In the genomic region with DNA sequence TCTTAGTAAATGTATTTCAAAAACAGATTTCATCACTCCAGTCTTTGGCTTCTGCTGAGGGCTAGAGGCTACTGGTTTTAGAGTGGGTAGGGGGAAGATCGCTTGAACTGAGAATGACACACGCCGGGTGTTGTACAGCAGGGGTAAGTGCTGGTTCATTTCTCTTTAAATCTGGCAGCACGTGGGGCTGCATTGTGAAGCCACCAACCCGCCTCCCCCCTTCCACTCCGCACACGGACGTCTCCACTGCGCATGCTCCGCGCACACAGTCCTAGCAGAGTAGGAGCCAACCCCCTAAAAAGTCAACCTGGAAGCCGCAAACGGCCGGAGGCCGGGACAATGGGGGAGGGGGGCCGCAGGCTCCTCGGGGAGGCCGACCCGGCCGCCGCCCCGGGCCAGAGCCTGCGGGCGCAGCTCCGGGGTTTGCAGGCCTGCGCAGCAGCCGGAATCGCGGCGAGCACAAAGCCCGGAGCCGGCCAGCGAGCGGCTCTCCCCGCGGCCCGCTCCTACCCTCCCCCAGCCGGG, we compare ENCODE assay signal across 8 cellular contexts. TPM values are rescaled to one million over a fixed set of nuclear protein-coding genes. Genes with fewer than 3 reads are reported as not detected.
A peak's percentile ranks its signal among the peaks of the same experiment; 100 is the strongest.
DNase-seq lines count a peak whose midpoint lies in the region; ATAC-seq, FAIRE-seq and TF ChIP-seq lines count a peak whose summit lies in the region.

No MANE protein-coding gene starts in this region.

- intact Hi-C loops in HCT116 (cut with micrococcal nuclease): loop anchor here (5.0 kb wide), 1 partner anchor 223 kb away; the partner anchor contains the start of genes CYB5D2 and ZZEF1
- intact Hi-C loops in activated naive CD4-positive, alpha-beta T cell treated with anti-CD3 and anti-CD28 coated beads for 36 hours (cut with micrococcal nuclease): loop anchor here (1.0 to 10.0 kb wide), 5 partner anchors 48 to 1122 kb away; partner anchors contain the start of genes ARRB2, ATP2A3, DERL2 and GGT6

- RAD21 ChIA-PET in HCT116 (lab: Charles Lee; ENCODE audit: low non-redundant PET in 1 of 2, low total read pairs in 2 of 2, uncharacterized antibody in 2 of 2, unreplicated experiment in 2 of 2): interaction anchor here in 1 of 2 experiments (0.5 kb wide), 1 partner anchor 48 kb away, joined by 3 read pairs; no protein-coding TSS in a partner anchor

- H2AFZ ChIP-seq in HCT116 (ENCODE audit: low read depth, low read length, poor library complexity, severe bottlenecking) (no peak overlapping the region), neuron (ENCODE audit: low read depth, low read length) (peak overlapping the region; percentile 63)

- peaks cover 5% of the 10 kb centered on the region for H3K36me3 Mint-ChIP-seq in activated naive CD4-positive, alpha-beta T cell treated with anti-CD3 and anti-CD28 coated beads for 36 hours (ENCODE audit: low read depth)

- TF ChIP-seq CTCF in HCT116 (IDR thresholded peaks at IDR 0.05 in 2 of 3, conservative IDR thresholded peaks at IDR 0.05 in 1 of 3; ENCODE audit: borderline replicate concordance in 1 of 3, insufficient read depth in 1 of 3, low read depth in 2 of 3, low read length in 2 of 3): no peak

- no peak for FAIRE-seq in frontal cortex (lab: Jason Lieb, UNC)

- BruUV-seq in HCT116 (replicated peaks; lab: Mats Ljungman, UMichigan): no TSS peak

- peak; percentile 76 for ATAC-seq in HCT116

- H3K4me1 ChIP-seq in ES-I3 (ENCODE audit: insufficient read depth, low read length) (0 out of 2 replicates have a peak, but pooled peaks cover 6% of the 10 kb centered on the region), HCT116 (ENCODE audit: control insufficient read depth in 1 of 2, insufficient read depth in 2 of 2, low read length in 2 of 2) (peaks cover 11 to 15% of the 10 kb centered on the region in 2 experiments; a peak in 3 of 4 replicates), SJSA1 (replicated peaks) (peaks cover 4% of the 10 kb centered on the region; the same call in 1 of the 2 replicates), neuron (ENCODE audit: insufficient read depth, low read length) (peaks cover 6% of the 10 kb centered on the region), stomach smooth muscle (ENCODE audit: control insufficient read depth, insufficient read depth, low read length) (peaks cover 20% of the 10 kb centered on the region)

- no peaks in the 10 kb centered on the region for H3K9me2 ChIP-seq in HCT116 (ENCODE audit: insufficient read depth)

- H4K20me1 ChIP-seq in HCT116 (ENCODE audit: insufficient read depth): peaks cover 10% of the 10 kb centered on the region; the same call in 1 of the 2 replicates

- peak overlapping the region; percentile 90 for H3K4me3 Mint-ChIP-seq in activated naive CD4-positive, alpha-beta T cell treated with anti-CD3 and anti-CD28 coated beads for 36 hours

- no peaks in the 10 kb centered on the region for H3K36me3 ChIP-seq in ES-I3 (ENCODE audit: insufficient read depth, low read length)
- 0 out of 4 replicates have a peak, but pooled peaks cover 0 to 5% of the 10 kb centered on the region in 2 experiments for H3K36me3 ChIP-seq in HCT116 (ENCODE audit: control insufficient read depth in 1 of 2, insufficient read depth in 2 of 2, low read length in 2 of 2)
- peaks cover 24% of the 10 kb centered on the region for H3K36me3 ChIP-seq in SJSA1
- H3K36me3 ChIP-seq in neuron (ENCODE audit: insufficient read depth, low read length): peaks cover 3% of the 10 kb centered on the region
- no peaks in the 10 kb centered on the region for H3K36me3 ChIP-seq in stomach smooth muscle (ENCODE audit: control insufficient read depth in 2 of 2, insufficient read depth in 2 of 2, low read length in 2 of 2)

- H3K4me1 Mint-ChIP-seq in activated naive CD4-positive, alpha-beta T cell treated with anti-CD3 and anti-CD28 coated beads for 36 hours (ENCODE audit: low read depth): peaks cover 38% of the 10 kb centered on the region

- peak overlapping the region; percentile 82 for H3K4me2 ChIP-seq in HCT116 (ENCODE audit: low read length)

- H3K27ac Mint-ChIP-seq in activated naive CD4-positive, alpha-beta T cell treated with anti-CD3 and anti-CD28 coated beads for 36 hours: peak overlapping the region; percentile 89

- H3K27me3 ChIP-seq in HCT116 (ENCODE audit: insufficient read depth, low read length) (no peaks in the 10 kb centered on the region), SJSA1 (replicated peaks) (no peaks in the 10 kb centered on the region), neuron (ENCODE audit: insufficient read depth, low read length) (no peaks in the 10 kb centered on the region), stomach smooth muscle (ENCODE audit: control insufficient read depth in 1 of 2, insufficient read depth in 2 of 2, low read length in 2 of 2) (no peaks in the 10 kb centered on the region)

- H3K9ac ChIP-seq in ES-I3 (ENCODE audit: low read depth, low read length): peak overlapping the region; percentile 97
- peak overlapping the region; percentile 96 for H3K9ac ChIP-seq in HCT116 (ENCODE audit: low read length)
- peak overlapping the region; percentile 79 to 89 for H3K9ac ChIP-seq in stomach smooth muscle (ENCODE audit: low read length in 2 of 2)

- POLR2A ChIA-PET in HCT116 (lab: Charles Lee): no interaction called here

- H3K9me3 ChIP-seq in ES-I3 (ENCODE audit: control insufficient read depth, insufficient read depth, low read length): no peaks in the 10 kb centered on the region
- no peaks in the 10 kb centered on the region for H3K9me3 ChIP-seq in HCT116 (ENCODE audit: control insufficient read depth in 1 of 2, insufficient read depth in 1 of 2, low read depth in 1 of 2, low read length in 2 of 2)
- no peaks in the 10 kb centered on the region for H3K9me3 ChIP-seq in SJSA1 (replicated peaks)
- no peaks in the 10 kb centered on the region for H3K9me3 ChIP-seq in neuron (ENCODE audit: low read length)
- no peaks in the 10 kb centered on the region for H3K9me3 ChIP-seq in stomach smooth muscle (ENCODE audit: control insufficient read depth in 2 of 2, low read length in 2 of 2)

- H3K79me2 ChIP-seq in HCT116 (ENCODE audit: insufficient read depth, low read length): peaks cover 63% of the 10 kb centered on the region

- CTCF ChIA-PET in HCT116 (lab: Charles Lee): no interaction called here
- CTCF ChIA-PET in activated naive CD4-positive, alpha-beta T cell treated with anti-CD3 and anti-CD28 coated beads for 36 hours (lab: Charles Lee): no interaction called here

- H3K27me3 Mint-ChIP-seq in activated naive CD4-positive, alpha-beta T cell treated with anti-CD3 and anti-CD28 coated beads for 36 hours (ENCODE audit: low read depth): no peaks in the 10 kb centered on the region

- TF ChIP-seq POLR2A in HCT116 (IDR thresholded peaks at IDR 0.05; ENCODE audit: borderline replicate concordance, extremely low read depth, insufficient read depth, insufficient read length): peak; percentile 47

- H3K9me3 Mint-ChIP-seq in activated naive CD4-positive, alpha-beta T cell treated with anti-CD3 and anti-CD28 coated beads for 36 hours: no peaks in the 10 kb centered on the region

- TF ChIP-seq RAD21 in HCT116 (IDR thresholded peaks at IDR 0.05; ENCODE audit: low read depth): no peak

- H3K27ac ChIP-seq in HCT116 (ENCODE audit: low read depth, low read length) (peak overlapping the region; percentile 95), SJSA1 (peak overlapping the region; percentile 69), stomach smooth muscle (ENCODE audit: low read length) (peak overlapping the region; percentile 88)

- peak overlapping the region; percentile 67 to 89 for H3K4me3 ChIP-seq in HCT116 (replicated peaks in 1 of 2; ENCODE audit: low read depth in 1 of 2, low read length in 2 of 2)
- H3K4me3 ChIP-seq in SJSA1: peak overlapping the region; percentile 96
- peak overlapping the region; percentile 93 for H3K4me3 ChIP-seq in neuron (ENCODE audit: low read length)
- H3K4me3 ChIP-seq in stomach smooth muscle (ENCODE audit: low read length in 2 of 2): peak overlapping the region; percentile 69 to 86

- DNase-seq in HCT116 (ENCODE audit: low read depth, low spot score): peak; percentile 86
- DNase-seq in MV-4-11 (lab: John Stamatoyannopoulos, UW): peak; percentile 94
- DNase-seq in SJSA1 (ENCODE audit: low read depth in 1 of 2, low spot score in 2 of 2): peak; percentile 90 to 92
- peak; percentile 89 for DNase-seq in activated naive CD4-positive, alpha-beta T cell treated with anti-CD3 and anti-CD28 coated beads for 36 hours
- peak; percentile 85 to 89 for DNase-seq in frontal cortex (ENCODE audit: low spot score in 2 of 2)

TF ChIP-seq in HCT116, 20 proteins besides CTCF, POLR2A, EP300 and RAD21 (continues in another document):
- TF ChIP-seq ELF1 (IDR thresholded peaks at IDR 0.05; ENCODE audit: borderline replicate concordance, low read depth) (no peak), YY1 (IDR thresholded peaks at IDR 0.05; ENCODE audit: extremely low read depth, insufficient replicate concordance, low read depth, low read length) (peak; percentile 6), CBX3 (IDR thresholded peaks at IDR 0.05; ENCODE audit: low read depth) (no peak), FOSL1 (IDR thresholded peaks at IDR 0.05; ENCODE audit: low read depth) (no peak), SP1 (IDR thresholded peaks at IDR 0.05; ENCODE audit: low read depth) (no peak; the same call in 1 of the 2 replicates), SIN3A (IDR thresholded peaks at IDR 0.05; ENCODE audit: low read depth) (peak; percentile 65; the same call in 1 of the 2 replicates), MAX (IDR thresholded peaks at IDR 0.05) (peak; percentile 97), JUND (IDR thresholded peaks at IDR 0.05) (no peak), POLR2AphosphoS5 (IDR thresholded peaks at IDR 0.05; ENCODE audit: low read depth, low read length) (peak; percentile 73)

RNA-seq across cellular contexts. Expression of gene UBE2G1, which starts 1.3 kb away (rescaled TPM):
- total RNA-seq in HCT116 (2021; ENCODE audit: unreplicated experiment) (80.6 TPM), frontal cortex (45.7 TPM)
- polyA plus RNA-seq in HCT116 (2012): 21.9 and 29.5 TPM in 2 replicates
- 39.8 and 50.6 TPM in 2 replicates for total RNA-seq in SJSA1 (2014; rRNA removed; shearing (Covaris generic))
- total RNA-seq in activated naive CD4-positive, alpha-beta T cell treated with anti-CD3 and anti-CD28 coated beads for 36 hours: 10 to 100 TPM; 33.3 to 36.1 TPM

Comparison
In these comparisons a context has a peak if more than half of its experiments do, and no peak if none do; other contexts are left out.
1. Peak in every context shown above with its lines: DNase-seq, ATAC-seq, H3K4me3 ChIP-seq and H3K27ac ChIP-seq.